Comparison of ENCODE assay signal across 10 cellular contexts in the genomic region with DNA sequence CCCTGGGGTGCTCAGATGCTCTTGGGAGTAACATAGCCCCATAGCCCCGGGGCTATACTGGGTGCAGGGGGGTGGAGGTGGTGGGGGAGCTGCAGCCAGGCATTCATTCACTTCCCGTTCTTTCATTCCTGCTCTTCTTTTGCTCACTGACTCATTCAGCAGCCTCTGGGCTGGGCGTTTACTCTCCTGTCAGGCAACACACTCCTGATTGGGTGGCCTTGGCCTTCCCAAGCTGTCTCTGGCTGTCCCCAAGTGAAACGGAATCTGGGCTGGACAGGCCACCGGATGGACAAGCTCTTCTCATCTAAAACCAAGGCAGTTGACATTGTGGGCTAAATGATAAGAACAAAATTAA. TPM values are rescaled to one million over a fixed set of nuclear protein-coding genes. Genes with fewer than 3 reads are reported as not detected.
DNase-seq lines count a peak whose midpoint lies in the region; ATAC-seq, FAIRE-seq and TF ChIP-seq lines count a peak whose summit lies in the region.
"Had no signal": no experiment of that assay in that cellular context is flagged by ENCODE, and none has a peak within 500 bp of the region (broad histone marks: within the 10 kb centered on the region; RNA-seq: fewer than 3 reads in every experiment).

No MANE protein-coding gene starts in this region.

- H3K4me3 ChIP-seq in BLaER1 treated with 17β-estradiol and CSF1 and Interleukin-3, amounts not matched to agents 10 nM and 100 nM = no peak overlapping the region
- H3K4me3 ChIP-seq in SK-N-SH (ENCODE audit: low read depth in 2 of 2, low read length in 1 of 2) = no peak overlapping the region
- H3K4me3 ChIP-seq in pancreas = no peak overlapping the region
- H3K4me3 ChIP-seq in CD8-positive, alpha-beta T cell (ENCODE audit: low read depth, low read length) = no peak overlapping the region

- H3K36me3 Mint-ChIP-seq in CD8-positive, alpha-beta T cell = no peaks in the 10 kb centered on the region

- peaks cover 84% of the 10 kb centered on the region for H3K79me2 ChIP-seq in SK-N-SH (ENCODE audit: insufficient read depth)

- H3K27ac ChIP-seq in BLaER1 treated with 17β-estradiol and CSF1 and Interleukin-3, amounts not matched to agents 10 nM and 100 nM = peak overlapping the region in 6 of 11 experiments; percentile 29 to 63 (median 54); a peak in 6 of 22 replicates
- peak overlapping the region; percentile 80 to 90 for H3K27ac ChIP-seq in SK-N-SH (ENCODE audit: low read depth in 2 of 2, low read length in 1 of 2)
- H3K27ac ChIP-seq in pancreas = peak overlapping the region; percentile 26 to 61 (median 34)
- H3K27ac ChIP-seq in CD8-positive, alpha-beta T cell (ENCODE audit: low read depth, low read length) = no peak overlapping the region
- H3K27ac ChIP-seq: WERI-Rb-1 had no signal

- CTCF ChIA-PET in SK-N-SH (lab: Yijun Ruan, JAX) = interaction anchor here (0.8 to 3.1 kb wide), 15 partner anchors 11 to 338 kb away, joined by 3 to 22 read pairs (median 4); a partner anchor contains a TSS
- CTCF ChIA-PET in CD8-positive, alpha-beta T cell (lab: Charles Lee) = interaction anchor here (1.3 kb wide), 1 partner anchor 49 kb away, joined by 4 read pairs; no protein-coding TSS in a partner anchor

- peak overlapping the region in 3 of 11 experiments; percentile 30 to 53 (median 48); a peak in 7 of 22 replicates for H3K9ac ChIP-seq in BLaER1 treated with 17β-estradiol and CSF1 and Interleukin-3, amounts not matched to agents 10 nM and 100 nM
- H3K9ac ChIP-seq in SK-N-SH = 0 out of 2 replicates have a peak overlapping the region, but pooled peaks have one; percentile 18

- H3F3A ChIP-seq in SK-N-SH (replicated peaks; ENCODE audit: insufficient read depth) = peaks cover 4% of the 10 kb centered on the region

- 0 out of 2 replicates have a peak, but pooled peaks have one; percentile 5 for TF ChIP-seq RAD21 in SK-N-SH (IDR thresholded peaks at IDR 0.05; ENCODE audit: low read length)

- no peaks in the 10 kb centered on the region for H3K36me3 ChIP-seq in BLaER1 treated with 17β-estradiol and CSF1 and Interleukin-3, amounts not matched to agents 10 nM and 100 nM
- no peaks in the 10 kb centered on the region for H3K36me3 ChIP-seq in SK-N-SH (replicated peaks in 1 of 2; ENCODE audit: control insufficient read depth in 1 of 2, insufficient read depth in 2 of 2, low read length in 1 of 2)
- H3K36me3 ChIP-seq in pancreas = no peaks in the 10 kb centered on the region
- no peaks in the 10 kb centered on the region for H3K36me3 ChIP-seq in CD8-positive, alpha-beta T cell (ENCODE audit: insufficient read depth, low read length)
- H3K36me3 ChIP-seq: WERI-Rb-1 had no signal

- intact Hi-C loops in pancreas (cut with DNase I) = no loop called here
- intact Hi-C loops in CD8-positive, alpha-beta T cell (cut with DNase I, micrococcal nuclease) = no loop called here

- TF ChIP-seq EP300 in SK-N-SH (IDR thresholded peaks at IDR 0.05; ENCODE audit: borderline replicate concordance in 1 of 2, low read depth in 1 of 2, low read length in 1 of 2) = no peak

- peak; percentile 67 for DNase-seq in SK-N-SH
- peak; percentile 51 for DNase-seq in glomerular visceral epithelial cell (ENCODE audit: extremely low spot score)
- DNase-seq in pancreas = no peak
- no peak for DNase-seq in activated T-cell treated with anti-CD3 and anti-CD28 coated beads for 4 hours
- no peak for DNase-seq in CD8-positive, alpha-beta T cell
- DNase-seq: foreskin melanocyte, WERI-Rb-1 had no signal

- H3K9me3 ChIP-seq in BLaER1 treated with 17β-estradiol and CSF1 and Interleukin-3, amounts not matched to agents 10 nM and 100 nM (replicated peaks in 1 of 11) = peaks cover 0 to 9% (median 0%) of the 10 kb centered on the region in 11 experiments; a peak in 3 of 22 replicates
- H3K9me3 ChIP-seq in SK-N-SH (no peaks in the 10 kb centered on the region), pancreas (no peaks in the 10 kb centered on the region)
- H3K9me3 ChIP-seq in CD8-positive, alpha-beta T cell (ENCODE audit: low read length) = no peaks in the 10 kb centered on the region

- peaks cover 37 to 65% (median 60%) of the 10 kb centered on the region in 10 experiments for H3K4me1 ChIP-seq in BLaER1 treated with 17β-estradiol and CSF1 and Interleukin-3, amounts not matched to agents 10 nM and 100 nM
- peaks cover 19 to 38% of the 10 kb centered on the region in 2 experiments for H3K4me1 ChIP-seq in SK-N-SH (ENCODE audit: control insufficient read depth in 1 of 2, insufficient read depth in 2 of 2, low read depth in 1 of 2, low read length in 1 of 2)
- peaks cover 0 to 6% (median 0%) of the 10 kb centered on the region in 3 donors for H3K4me1 ChIP-seq in pancreas
- no peaks in the 10 kb centered on the region for H3K4me1 ChIP-seq in CD8-positive, alpha-beta T cell (ENCODE audit: insufficient read depth, low read length)

- H3K9me3 Mint-ChIP-seq in CD8-positive, alpha-beta T cell = no peaks in the 10 kb centered on the region

- H3K9me2 ChIP-seq in SK-N-SH = no peaks in the 10 kb centered on the region

- no peaks in the 10 kb centered on the region for H4K20me1 ChIP-seq in BLaER1 treated with 17β-estradiol and CSF1 and Interleukin-3, amounts not matched to agents 10 nM and 100 nM
- H4K20me1 ChIP-seq in SK-N-SH (ENCODE audit: insufficient read depth) = no peaks in the 10 kb centered on the region

- H2AFZ ChIP-seq in SK-N-SH (ENCODE audit: low read depth) = no peak overlapping the region

- H3K4me1 Mint-ChIP-seq in CD8-positive, alpha-beta T cell (ENCODE audit: low read depth) = no peaks in the 10 kb centered on the region

- H3K4me2 ChIP-seq in BLaER1 treated with 17β-estradiol and CSF1 and Interleukin-3, amounts not matched to agents 10 nM and 100 nM = peak overlapping the region; percentile 54 to 93 (median 79)
- H3K4me2 ChIP-seq in SK-N-SH = peak overlapping the region; percentile 74

- 5% methylated on average over 5 of the region's 5 CpGs for WGBS in SK-N-SH (ENCODE audit: low lambda C conversion rate)
- 22 to 28% methylated on average over 5 of the region's 5 CpGs for WGBS in pancreas, 2 donors

- FAIRE-seq in pancreas (lab: Jason Lieb, UNC) = no peak

- no peak overlapping the region for H3K4me3 Mint-ChIP-seq in CD8-positive, alpha-beta T cell

- H3K27ac Mint-ChIP-seq in CD8-positive, alpha-beta T cell = no peak overlapping the region

- TF ChIP-seq CTCF in SK-N-SH (IDR thresholded peaks at IDR 0.05) (no peak), pancreas (IDR thresholded peaks at IDR 0.05) (no peak)
- TF ChIP-seq CTCF in CD8-positive, alpha-beta T cell (IDR thresholded peaks at IDR 0.05) = no peak

- POLR2A ChIA-PET in SK-N-SH (lab: Yijun Ruan, JAX) = interaction anchor here (0.7 to 1.7 kb wide), 7 partner anchors 10 to 322 kb away, joined by 3 to 10 read pairs (median 6); a partner anchor contains a TSS
- POLR2A ChIA-PET in CD8-positive, alpha-beta T cell (lab: Charles Lee) = no interaction called here

- ATAC-seq in pancreas = peak; percentile 31 to 74 (median 65)
- no peak for ATAC-seq in HG02763 (IDR thresholded peaks at IDR 0.05; ENCODE audit: unreplicated experiment)
- no peak for ATAC-seq in CD8-positive, alpha-beta T cell
- ATAC-seq in HG02885 (IDR thresholded peaks at IDR 0.05; ENCODE audit: poor library complexity, unreplicated experiment) = no peak

- H3K27me3 Mint-ChIP-seq in CD8-positive, alpha-beta T cell (ENCODE audit: low read depth) = no peaks in the 10 kb centered on the region

- no peaks in the 10 kb centered on the region for H3K27me3 ChIP-seq in BLaER1 treated with 17β-estradiol and CSF1 and Interleukin-3, amounts not matched to agents 10 nM and 100 nM
- H3K27me3 ChIP-seq in SK-N-SH (ENCODE audit: insufficient read depth) (no peaks in the 10 kb centered on the region), pancreas (no peaks in the 10 kb centered on the region)
- H3K27me3 ChIP-seq in CD8-positive, alpha-beta T cell (ENCODE audit: insufficient read depth, low read length) = no peaks in the 10 kb centered on the region

TF ChIP-seq in SK-N-SH, 30 proteins besides CTCF, POLR2A, EP300 and RAD21 (continues in another document):
- TF ChIP-seq MXI1 (IDR thresholded peaks at IDR 0.05; ENCODE audit: low read depth, low read length) (no peak), POLR2AphosphoS5 (IDR thresholded peaks at IDR 0.05; ENCODE audit: low read depth, low read length) (no peak), RXRA (IDR thresholded peaks at IDR 0.05; ENCODE audit: borderline replicate concordance, low read depth) (no peak), TCF12 (IDR thresholded peaks at IDR 0.05) (peak; percentile 44), FOXJ3 (CRISPR knock-in tag; IDR thresholded peaks at IDR 0.05) (no peak), TEAD4 (IDR thresholded peaks at IDR 0.05; ENCODE audit: borderline replicate concordance, insufficient read depth) (no peak), CHD2 (IDR thresholded peaks at IDR 0.05; ENCODE audit: low read length, partially characterized antibody) (no peak), YY1 (IDR thresholded peaks at IDR 0.05; ENCODE audit: low read depth) (no peak)
- TF ChIP-seq, protein P1, sequence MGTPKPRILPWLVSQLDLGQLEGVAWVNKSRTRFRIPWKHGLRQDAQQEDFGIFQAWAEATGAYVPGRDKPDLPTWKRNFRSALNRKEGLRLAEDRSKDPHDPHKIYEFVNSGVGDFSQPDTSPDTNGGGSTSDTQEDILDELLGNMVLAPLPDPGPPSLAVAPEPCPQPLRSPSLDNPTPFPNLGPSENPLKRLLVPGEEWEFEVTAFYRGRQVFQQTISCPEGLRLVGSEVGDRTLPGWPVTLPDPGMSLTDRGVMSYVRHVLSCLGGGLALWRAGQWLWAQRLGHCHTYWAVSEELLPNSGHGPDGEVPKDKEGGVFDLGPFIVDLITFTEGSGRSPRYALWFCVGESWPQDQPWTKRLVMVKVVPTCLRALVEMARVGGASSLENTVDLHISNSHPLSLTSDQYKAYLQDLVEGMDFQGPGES (IDR thresholded peaks at IDR 0.05; ENCODE audit: low read depth, low read length) = no peak

RNA-seq across cellular contexts. Expression of a gene that starts 34.6 kb away (rescaled TPM):
- 6.0 and 6.1 TPM in 2 replicates for polyA plus RNA-seq in SK-N-SH (2012; rRNA removed)
- 4.1 and 5.6 TPM in 2 replicates for polyA plus RNA-seq in SK-N-SH (2012; cell fraction: cytosol; rRNA removed)
- polyA plus RNA-seq in SK-N-SH (2012; cell fraction: nucleus; rRNA removed) = 5.7 and 6.8 TPM in 2 replicates
- total RNA-seq in pancreas = 10 to 100 TPM in 1 of 6 donors, 1 to 10 TPM in 5; 3.1 to 10.8 (median 3.8) TPM
- polyA plus RNA-seq in pancreas = 1 to 10 TPM; 3.3 to 3.6 TPM
- total RNA-seq in CD8-positive, alpha-beta T cell = not detected

Comparison
In these comparisons a context has a peak if more than half of its experiments do, and no peak if none do; other contexts are left out.
1. DNase-seq: peak in SK-N-SH (single experiment) and glomerular visceral epithelial cell (single experiment); none in pancreas (0 of 6), activated T-cell treated with anti-CD3 and anti-CD28 coated beads for 4 hours (single experiment) and CD8-positive, alpha-beta T cell (0 of 7).
2. ATAC-seq: peak in pancreas (4 of 4); none in HG02763 (single experiment), CD8-positive, alpha-beta T cell (single experiment) and HG02885 (single experiment).
3. RNA of a gene that starts 34.6 kb away (total RNA-seq): 3.1 to 10.8 TPM in pancreas; not detected in CD8-positive, alpha-beta T cell; every median in the first group is over 4 times any median in the second.